ENCODE assay signal across 1 cellular context in genomic region chr16:399278-400019, GRCh38.
TF ChIP-seq lines count a peak whose summit lies in the region.

No MANE protein-coding gene starts in this region.

TF ChIP-seq in HEK293, 187 proteins besides CTCF, POLR2A, EP300 and RAD21 (continued from another document):
- 0 out of 2 replicates have a peak, but pooled peaks have one; percentile 3 for TF ChIP-seq HIC1 (tag by site-specific recombination; IDR thresholded peaks at IDR 0.05)
- TF ChIP-seq PRDM6 (tag by site-specific recombination; IDR thresholded peaks at IDR 0.05) = no peak
- TF ChIP-seq GLIS1 (tag by site-specific recombination; IDR thresholded peaks at IDR 0.05) = no peak
- TF ChIP-seq ZNF2 (tag by site-specific recombination; IDR thresholded peaks at IDR 0.05) = no peak
- no peak for TF ChIP-seq PRDM4 (tag by site-specific recombination; IDR thresholded peaks at IDR 0.05)
- no peak for TF ChIP-seq ZNF148 (tag by site-specific recombination; IDR thresholded peaks at IDR 0.05; ENCODE audit: borderline replicate concordance)
- TF ChIP-seq ZNF18 (tag by site-specific recombination; IDR thresholded peaks at IDR 0.05) = no peak
- TF ChIP-seq ZNF510 (tag by site-specific recombination; IDR thresholded peaks at IDR 0.05; ENCODE audit: insufficient replicate concordance) = no peak
- TF ChIP-seq ZBTB7A (tag by site-specific recombination; IDR thresholded peaks at IDR 0.05; ENCODE audit: low read depth) = no peak
- TF ChIP-seq ZNF23 (tag by site-specific recombination; IDR thresholded peaks at IDR 0.05; ENCODE audit: borderline replicate concordance) = no peak
- TF ChIP-seq GLIS2 (tag by site-specific recombination; IDR thresholded peaks at IDR 0.05) = peak; percentile 16; the same call in 1 of the 2 replicates
